In genomic region chr22:46035380-46035741, GRCh38 we compare ENCODE assay signal across 8 cellular contexts. TPM values are rescaled to one million over a fixed set of nuclear protein-coding genes. Genes with fewer than 3 reads are reported as not detected.
A peak's percentile ranks its signal among the peaks of the same experiment; 100 is the strongest.
DNase-seq lines count a peak whose midpoint lies in the region; ATAC-seq and TF ChIP-seq lines count a peak whose summit lies in the region.

No MANE protein-coding gene starts in this region.

- no peaks in the 10 kb centered on the region for H3K36me3 Mint-ChIP-seq in activated naive CD4-positive, alpha-beta T cell treated with anti-CD3 and anti-CD28 coated beads, Interleukin-2, amount 50 U/mL, for 24 hours
- no peaks in the 10 kb centered on the region for H3K36me3 Mint-ChIP-seq in type B pancreatic cell

- TF ChIP-seq CTCF in body of pancreas (IDR thresholded peaks at IDR 0.05): no peak
- TF ChIP-seq CTCF in lower lobe of right lung (IDR thresholded peaks at IDR 0.05): no peak
- TF ChIP-seq CTCF in type B pancreatic cell (conservative IDR thresholded peaks at IDR 0.05): no peak

- ATAC-seq in body of pancreas: no peak
- no peak for ATAC-seq in lower lobe of right lung

- no peaks in the 10 kb centered on the region for H3K9me3 Mint-ChIP-seq in activated naive CD4-positive, alpha-beta T cell treated with anti-CD3 and anti-CD28 coated beads, Interleukin-2, amount 50 U/mL, for 24 hours
- H3K9me3 Mint-ChIP-seq in type B pancreatic cell: no peaks in the 10 kb centered on the region

- TF ChIP-seq POLR2A in body of pancreas (IDR thresholded peaks at IDR 0.05): no peak

- no peaks in the 10 kb centered on the region for H3K9me3 ChIP-seq in body of pancreas
- no peaks in the 10 kb centered on the region for H3K9me3 ChIP-seq in lower lobe of right lung

- H3K27ac ChIP-seq in body of pancreas: peak overlapping the region; percentile 70 to 100 (median 78)
- peak overlapping the region; percentile 95 for H3K27ac ChIP-seq in lower lobe of right lung

- H3K27me3 Mint-ChIP-seq in activated naive CD4-positive, alpha-beta T cell treated with anti-CD3 and anti-CD28 coated beads, Interleukin-2, amount 50 U/mL, for 24 hours: no peaks in the 10 kb centered on the region
- no peaks in the 10 kb centered on the region for H3K27me3 Mint-ChIP-seq in type B pancreatic cell

- no peak overlapping the region for H3K27ac Mint-ChIP-seq in activated naive CD4-positive, alpha-beta T cell treated with anti-CD3 and anti-CD28 coated beads, Interleukin-2, amount 50 U/mL, for 24 hours
- H3K27ac Mint-ChIP-seq in type B pancreatic cell: peak overlapping the region; percentile 74

- no peak for DNase-seq in activated naive CD4-positive, alpha-beta T cell treated with anti-CD3 and anti-CD28 coated beads, Interleukin-2, amount 50 U/mL, for 16 hours
- DNase-seq in body of pancreas (no peak), lower lobe of right lung (no peak), type B pancreatic cell (ENCODE audit: extremely low spot score, unreplicated experiment) (no peak), hepatic stellate cell (ENCODE audit: low spot score) (no peak), GM19240 (ENCODE audit: insufficient read length, low spot score) (no peak)
- DNase-seq in activated CD8-positive, alpha-beta memory T cell treated with anti-CD3 and anti-CD28 coated beads, Interleukin-2, amount 50 U/mL, for 4 hours: no peak

- intact Hi-C loops in body of pancreas (cut with DNase I): no loop called here
- intact Hi-C loops in lower lobe of right lung (cut with DNase I): no loop called here

- peaks cover 16% of the 10 kb centered on the region for H3K4me1 Mint-ChIP-seq in activated naive CD4-positive, alpha-beta T cell treated with anti-CD3 and anti-CD28 coated beads, Interleukin-2, amount 50 U/mL, for 24 hours
- peaks cover 14% of the 10 kb centered on the region for H3K4me1 Mint-ChIP-seq in type B pancreatic cell (ENCODE audit: unreplicated experiment)

- H3K4me3 Mint-ChIP-seq in activated naive CD4-positive, alpha-beta T cell treated with anti-CD3 and anti-CD28 coated beads, Interleukin-2, amount 50 U/mL, for 24 hours: peak overlapping the region; percentile 76
- peak overlapping the region; percentile 88 for H3K4me3 Mint-ChIP-seq in type B pancreatic cell

- no peaks in the 10 kb centered on the region for H3K27me3 ChIP-seq in body of pancreas
- H3K27me3 ChIP-seq in lower lobe of right lung (ENCODE audit: low read depth): no peaks in the 10 kb centered on the region

- H3K4me3 ChIP-seq in body of pancreas (no peak overlapping the region), lower lobe of right lung (peak overlapping the region; percentile 68)

- H3K36me3 ChIP-seq in body of pancreas (replicated peaks in 1 of 2; ENCODE audit: insufficient read depth in 1 of 2, low read depth in 2 of 2) (no peaks in the 10 kb centered on the region), lower lobe of right lung (no peaks in the 10 kb centered on the region)

- H3K4me1 ChIP-seq in body of pancreas (peaks cover 46% of the 10 kb centered on the region), lower lobe of right lung (peaks cover 15% of the 10 kb centered on the region)

- WGBS in body of pancreas, 2 donors: 1 to 2% methylated on average over 16 of the region's 16 CpGs

RNA-seq across cellular contexts. Expression of gene WNT7B, which starts 58.4 kb away (rescaled TPM):
- total RNA-seq in body of pancreas: 1 to 10 TPM in 1 of 2 donors, not detected in 1; 2.1 TPM
- 6.3 TPM for total RNA-seq in lower lobe of right lung
- 14.8 and 16.4 TPM in 2 replicates for total RNA-seq in type B pancreatic cell (ENCODE audit: low replicate concordance)
